Comparison of ENCODE assay signal across 1 cellular context in the genomic region with DNA sequence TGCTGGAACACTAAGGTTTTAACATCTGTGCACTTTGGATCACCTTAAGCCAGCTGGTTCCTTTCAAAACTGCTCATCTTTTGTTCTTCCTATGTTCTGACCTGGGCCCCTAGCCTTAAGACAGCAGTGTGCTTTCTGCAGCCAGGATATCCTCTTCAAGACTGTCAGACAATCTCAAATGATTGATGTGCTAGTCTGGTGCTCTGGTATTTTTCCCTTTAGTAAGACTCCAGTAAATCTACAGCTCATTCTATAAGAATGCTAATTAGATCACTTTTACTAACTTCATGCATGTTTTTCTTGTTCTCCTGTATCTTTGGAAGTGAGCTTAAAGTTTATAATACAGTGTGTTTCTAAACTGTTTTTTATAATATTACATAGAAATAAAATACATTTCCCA.
TF ChIP-seq lines count a peak whose summit lies in the region.

No MANE protein-coding gene starts in this region.

TF ChIP-seq in WTC11, 78 proteins besides CTCF, POLR2A, EP300 and RAD21 (continued from another document):
- TF ChIP-seq, protein P1, sequence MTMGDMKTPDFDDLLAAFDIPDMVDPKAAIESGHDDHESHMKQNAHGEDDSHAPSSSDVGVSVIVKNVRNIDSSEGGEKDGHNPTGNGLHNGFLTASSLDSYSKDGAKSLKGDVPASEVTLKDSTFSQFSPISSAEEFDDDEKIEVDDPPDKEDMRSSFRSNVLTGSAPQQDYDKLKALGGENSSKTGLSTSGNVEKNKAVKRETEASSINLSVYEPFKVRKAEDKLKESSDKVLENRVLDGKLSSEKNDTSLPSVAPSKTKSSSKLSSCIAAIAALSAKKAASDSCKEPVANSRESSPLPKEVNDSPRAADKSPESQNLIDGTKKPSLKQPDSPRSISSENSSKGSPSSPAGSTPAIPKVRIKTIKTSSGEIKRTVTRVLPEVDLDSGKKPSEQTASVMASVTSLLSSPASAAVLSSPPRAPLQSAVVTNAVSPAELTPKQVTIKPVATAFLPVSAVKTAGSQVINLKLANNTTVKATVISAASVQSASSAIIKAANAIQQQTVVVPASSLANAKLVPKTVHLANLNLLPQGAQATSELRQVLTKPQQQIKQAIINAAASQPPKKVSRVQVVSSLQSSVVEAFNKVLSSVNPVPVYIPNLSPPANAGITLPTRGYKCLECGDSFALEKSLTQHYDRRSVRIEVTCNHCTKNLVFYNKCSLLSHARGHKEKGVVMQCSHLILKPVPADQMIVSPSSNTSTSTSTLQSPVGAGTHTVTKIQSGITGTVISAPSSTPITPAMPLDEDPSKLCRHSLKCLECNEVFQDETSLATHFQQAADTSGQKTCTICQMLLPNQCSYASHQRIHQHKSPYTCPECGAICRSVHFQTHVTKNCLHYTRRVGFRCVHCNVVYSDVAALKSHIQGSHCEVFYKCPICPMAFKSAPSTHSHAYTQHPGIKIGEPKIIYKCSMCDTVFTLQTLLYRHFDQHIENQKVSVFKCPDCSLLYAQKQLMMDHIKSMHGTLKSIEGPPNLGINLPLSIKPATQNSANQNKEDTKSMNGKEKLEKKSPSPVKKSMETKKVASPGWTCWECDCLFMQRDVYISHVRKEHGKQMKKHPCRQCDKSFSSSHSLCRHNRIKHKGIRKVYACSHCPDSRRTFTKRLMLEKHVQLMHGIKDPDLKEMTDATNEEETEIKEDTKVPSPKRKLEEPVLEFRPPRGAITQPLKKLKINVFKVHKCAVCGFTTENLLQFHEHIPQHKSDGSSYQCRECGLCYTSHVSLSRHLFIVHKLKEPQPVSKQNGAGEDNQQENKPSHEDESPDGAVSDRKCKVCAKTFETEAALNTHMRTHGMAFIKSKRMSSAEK (CRISPR knock-in tag; IDR thresholded peaks at IDR 0.05; ENCODE audit: borderline replicate concordance): no peak
- TF ChIP-seq, protein P2, sequence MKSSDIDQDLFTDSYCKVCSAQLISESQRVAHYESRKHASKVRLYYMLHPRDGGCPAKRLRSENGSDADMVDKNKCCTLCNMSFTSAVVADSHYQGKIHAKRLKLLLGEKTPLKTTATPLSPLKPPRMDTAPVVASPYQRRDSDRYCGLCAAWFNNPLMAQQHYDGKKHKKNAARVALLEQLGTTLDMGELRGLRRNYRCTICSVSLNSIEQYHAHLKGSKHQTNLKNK (CRISPR knock-in tag; IDR thresholded peaks at IDR 0.05): no peak
- TF ChIP-seq, protein P3, sequence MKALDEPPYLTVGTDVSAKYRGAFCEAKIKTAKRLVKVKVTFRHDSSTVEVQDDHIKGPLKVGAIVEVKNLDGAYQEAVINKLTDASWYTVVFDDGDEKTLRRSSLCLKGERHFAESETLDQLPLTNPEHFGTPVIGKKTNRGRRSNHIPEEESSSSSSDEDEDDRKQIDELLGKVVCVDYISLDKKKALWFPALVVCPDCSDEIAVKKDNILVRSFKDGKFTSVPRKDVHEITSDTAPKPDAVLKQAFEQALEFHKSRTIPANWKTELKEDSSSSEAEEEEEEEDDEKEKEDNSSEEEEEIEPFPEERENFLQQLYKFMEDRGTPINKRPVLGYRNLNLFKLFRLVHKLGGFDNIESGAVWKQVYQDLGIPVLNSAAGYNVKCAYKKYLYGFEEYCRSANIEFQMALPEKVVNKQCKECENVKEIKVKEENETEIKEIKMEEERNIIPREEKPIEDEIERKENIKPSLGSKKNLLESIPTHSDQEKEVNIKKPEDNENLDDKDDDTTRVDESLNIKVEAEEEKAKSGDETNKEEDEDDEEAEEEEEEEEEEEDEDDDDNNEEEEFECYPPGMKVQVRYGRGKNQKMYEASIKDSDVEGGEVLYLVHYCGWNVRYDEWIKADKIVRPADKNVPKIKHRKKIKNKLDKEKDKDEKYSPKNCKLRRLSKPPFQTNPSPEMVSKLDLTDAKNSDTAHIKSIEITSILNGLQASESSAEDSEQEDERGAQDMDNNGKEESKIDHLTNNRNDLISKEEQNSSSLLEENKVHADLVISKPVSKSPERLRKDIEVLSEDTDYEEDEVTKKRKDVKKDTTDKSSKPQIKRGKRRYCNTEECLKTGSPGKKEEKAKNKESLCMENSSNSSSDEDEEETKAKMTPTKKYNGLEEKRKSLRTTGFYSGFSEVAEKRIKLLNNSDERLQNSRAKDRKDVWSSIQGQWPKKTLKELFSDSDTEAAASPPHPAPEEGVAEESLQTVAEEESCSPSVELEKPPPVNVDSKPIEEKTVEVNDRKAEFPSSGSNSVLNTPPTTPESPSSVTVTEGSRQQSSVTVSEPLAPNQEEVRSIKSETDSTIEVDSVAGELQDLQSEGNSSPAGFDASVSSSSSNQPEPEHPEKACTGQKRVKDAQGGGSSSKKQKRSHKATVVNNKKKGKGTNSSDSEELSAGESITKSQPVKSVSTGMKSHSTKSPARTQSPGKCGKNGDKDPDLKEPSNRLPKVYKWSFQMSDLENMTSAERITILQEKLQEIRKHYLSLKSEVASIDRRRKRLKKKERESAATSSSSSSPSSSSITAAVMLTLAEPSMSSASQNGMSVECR (CRISPR knock-in tag; IDR thresholded peaks at IDR 0.05; ENCODE audit: borderline replicate concordance): no peak
- TF ChIP-seq, protein P4, sequence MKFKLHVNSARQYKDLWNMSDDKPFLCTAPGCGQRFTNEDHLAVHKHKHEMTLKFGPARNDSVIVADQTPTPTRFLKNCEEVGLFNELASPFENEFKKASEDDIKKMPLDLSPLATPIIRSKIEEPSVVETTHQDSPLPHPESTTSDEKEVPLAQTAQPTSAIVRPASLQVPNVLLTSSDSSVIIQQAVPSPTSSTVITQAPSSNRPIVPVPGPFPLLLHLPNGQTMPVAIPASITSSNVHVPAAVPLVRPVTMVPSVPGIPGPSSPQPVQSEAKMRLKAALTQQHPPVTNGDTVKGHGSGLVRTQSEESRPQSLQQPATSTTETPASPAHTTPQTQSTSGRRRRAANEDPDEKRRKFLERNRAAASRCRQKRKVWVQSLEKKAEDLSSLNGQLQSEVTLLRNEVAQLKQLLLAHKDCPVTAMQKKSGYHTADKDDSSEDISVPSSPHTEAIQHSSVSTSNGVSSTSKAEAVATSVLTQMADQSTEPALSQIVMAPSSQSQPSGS (CRISPR knock-in tag; IDR thresholded peaks at IDR 0.05; ENCODE audit: borderline replicate concordance, low read depth): no peak
- no peak for TF ChIP-seq GRHL2 (CRISPR knock-in tag; IDR thresholded peaks at IDR 0.05; ENCODE audit: insufficient replicate concordance, severe bottlenecking)
- TF ChIP-seq, protein P5, sequence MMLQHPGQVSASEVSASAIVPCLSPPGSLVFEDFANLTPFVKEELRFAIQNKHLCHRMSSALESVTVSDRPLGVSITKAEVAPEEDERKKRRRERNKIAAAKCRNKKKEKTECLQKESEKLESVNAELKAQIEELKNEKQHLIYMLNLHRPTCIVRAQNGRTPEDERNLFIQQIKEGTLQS (CRISPR knock-in tag; conservative IDR thresholded peaks at IDR 0.05): no peak
- no peak for TF ChIP-seq HMGA2 (CRISPR knock-in tag; IDR thresholded peaks at IDR 0.05)
- no peak for TF ChIP-seq ZNF232 (CRISPR knock-in tag; IDR thresholded peaks at IDR 0.05)
- TF ChIP-seq, protein P6, sequence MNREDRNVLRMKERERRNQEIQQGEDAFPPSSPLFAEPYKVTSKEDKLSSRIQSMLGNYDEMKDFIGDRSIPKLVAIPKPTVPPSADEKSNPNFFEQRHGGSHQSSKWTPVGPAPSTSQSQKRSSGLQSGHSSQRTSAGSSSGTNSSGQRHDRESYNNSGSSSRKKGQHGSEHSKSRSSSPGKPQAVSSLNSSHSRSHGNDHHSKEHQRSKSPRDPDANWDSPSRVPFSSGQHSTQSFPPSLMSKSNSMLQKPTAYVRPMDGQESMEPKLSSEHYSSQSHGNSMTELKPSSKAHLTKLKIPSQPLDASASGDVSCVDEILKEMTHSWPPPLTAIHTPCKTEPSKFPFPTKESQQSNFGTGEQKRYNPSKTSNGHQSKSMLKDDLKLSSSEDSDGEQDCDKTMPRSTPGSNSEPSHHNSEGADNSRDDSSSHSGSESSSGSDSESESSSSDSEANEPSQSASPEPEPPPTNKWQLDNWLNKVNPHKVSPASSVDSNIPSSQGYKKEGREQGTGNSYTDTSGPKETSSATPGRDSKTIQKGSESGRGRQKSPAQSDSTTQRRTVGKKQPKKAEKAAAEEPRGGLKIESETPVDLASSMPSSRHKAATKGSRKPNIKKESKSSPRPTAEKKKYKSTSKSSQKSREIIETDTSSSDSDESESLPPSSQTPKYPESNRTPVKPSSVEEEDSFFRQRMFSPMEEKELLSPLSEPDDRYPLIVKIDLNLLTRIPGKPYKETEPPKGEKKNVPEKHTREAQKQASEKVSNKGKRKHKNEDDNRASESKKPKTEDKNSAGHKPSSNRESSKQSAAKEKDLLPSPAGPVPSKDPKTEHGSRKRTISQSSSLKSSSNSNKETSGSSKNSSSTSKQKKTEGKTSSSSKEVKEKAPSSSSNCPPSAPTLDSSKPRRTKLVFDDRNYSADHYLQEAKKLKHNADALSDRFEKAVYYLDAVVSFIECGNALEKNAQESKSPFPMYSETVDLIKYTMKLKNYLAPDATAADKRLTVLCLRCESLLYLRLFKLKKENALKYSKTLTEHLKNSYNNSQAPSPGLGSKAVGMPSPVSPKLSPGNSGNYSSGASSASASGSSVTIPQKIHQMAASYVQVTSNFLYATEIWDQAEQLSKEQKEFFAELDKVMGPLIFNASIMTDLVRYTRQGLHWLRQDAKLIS (CRISPR knock-in tag; IDR thresholded peaks at IDR 0.05; ENCODE audit: borderline replicate concordance): no peak
- TF ChIP-seq, protein P7, sequence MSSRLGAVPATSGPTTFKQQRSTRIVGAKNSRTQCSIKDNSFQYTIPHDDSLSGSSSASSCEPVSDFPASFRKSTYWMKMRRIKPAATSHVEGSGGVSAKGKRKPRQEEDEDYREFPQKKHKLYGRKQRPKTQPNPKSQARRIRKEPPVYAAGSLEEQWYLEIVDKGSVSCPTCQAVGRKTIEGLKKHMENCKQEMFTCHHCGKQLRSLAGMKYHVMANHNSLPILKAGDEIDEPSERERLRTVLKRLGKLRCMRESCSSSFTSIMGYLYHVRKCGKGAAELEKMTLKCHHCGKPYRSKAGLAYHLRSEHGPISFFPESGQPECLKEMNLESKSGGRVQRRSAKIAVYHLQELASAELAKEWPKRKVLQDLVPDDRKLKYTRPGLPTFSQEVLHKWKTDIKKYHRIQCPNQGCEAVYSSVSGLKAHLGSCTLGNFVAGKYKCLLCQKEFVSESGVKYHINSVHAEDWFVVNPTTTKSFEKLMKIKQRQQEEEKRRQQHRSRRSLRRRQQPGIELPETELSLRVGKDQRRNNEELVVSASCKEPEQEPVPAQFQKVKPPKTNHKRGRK (CRISPR knock-in tag; IDR thresholded peaks at IDR 0.05; ENCODE audit: borderline replicate concordance): no peak
